ENCODE assay signal across 9 cellular contexts in the genomic region with DNA sequence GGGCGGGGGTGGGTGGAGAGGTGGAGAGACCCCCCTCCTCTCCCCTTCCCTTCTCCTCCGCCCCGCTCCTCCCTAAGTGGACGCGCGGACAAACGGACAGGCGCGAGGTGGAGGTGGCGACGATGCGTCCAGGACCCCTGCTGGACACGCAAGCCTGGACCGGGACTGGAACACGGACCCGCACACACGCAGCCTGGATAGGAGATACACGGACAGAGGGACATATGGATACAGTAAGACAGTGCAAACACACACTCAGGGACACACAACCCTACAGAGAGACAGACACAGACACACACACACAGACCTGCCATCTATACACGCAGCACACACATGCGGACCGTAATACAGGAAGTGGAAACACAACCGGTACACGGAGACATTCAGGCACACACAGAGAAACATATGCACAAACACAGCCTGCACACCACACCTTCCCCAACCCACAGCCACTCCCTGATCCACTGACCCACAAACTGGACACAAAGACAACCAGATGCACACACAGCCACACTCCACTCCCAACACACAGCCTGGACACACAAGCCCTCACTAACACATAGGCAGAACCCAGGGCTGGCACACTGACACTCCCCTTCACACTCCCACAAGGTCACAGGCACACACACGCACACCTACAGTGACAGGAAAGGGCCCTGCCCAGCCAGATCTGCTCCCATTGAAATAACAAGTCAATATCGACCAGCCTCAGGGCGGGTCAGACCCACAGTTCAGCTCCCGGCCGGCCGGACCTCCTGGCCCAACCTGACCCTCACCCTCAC. TPM values are rescaled to one million over a fixed set of nuclear protein-coding genes. Genes with fewer than 3 reads are reported as not detected.
DNase-seq lines count a peak whose midpoint lies in the region; ATAC-seq and TF ChIP-seq lines count a peak whose summit lies in the region.
"Had no signal": no experiment of that assay in that cellular context is flagged by ENCODE, and none has a peak within 500 bp of the region (broad histone marks: within the 10 kb centered on the region; RNA-seq: fewer than 3 reads in every experiment).

No MANE protein-coding gene starts in this region.

- peak overlapping the region; percentile 83 for H3K4me3 Mint-ChIP-seq in activated T-cell treated with anti-CD3 and anti-CD28 coated beads, Interleukin-2, amount 50 U/mL, for 4 hours

- ATAC-seq in activated T-cell treated with anti-CD3 and anti-CD28 coated beads, Interleukin-2, amount 50 U/mL, for 4 hours, result peak; percentile 65 to 68
- ATAC-seq in HG02798 (IDR thresholded peaks at IDR 0.05; ENCODE audit: poor library complexity, unreplicated experiment), result no peak

- peaks cover 14% of the 10 kb centered on the region for H3K4me1 ChIP-seq in thymus (ENCODE audit: control insufficient read depth, insufficient read depth, low read length)

- H3K36me3 ChIP-seq in WERI-Rb-1, result no peaks in the 10 kb centered on the region
- no peaks in the 10 kb centered on the region for H3K36me3 ChIP-seq in thymus (ENCODE audit: control insufficient read depth, insufficient read depth)
- H3K36me3 ChIP-seq: neutrophil had no signal

- H3K27ac ChIP-seq in WERI-Rb-1, result no peak overlapping the region
- H3K27ac ChIP-seq in thymus (ENCODE audit: low read depth), result peak overlapping the region; percentile 62
- H3K27ac ChIP-seq: neutrophil had no signal

- 7% methylated on average over 29 of the region's 29 CpGs for WGBS in thymus

- DNase-seq in activated T-cell treated with anti-CD3 and anti-CD28 coated beads, Interleukin-2, amount 50 U/mL, for 4 hours, result no peak
- no peak for DNase-seq in activated T-cell treated with anti-CD3 and anti-CD28 coated beads, Interleukin-2, amount 50 U/mL, for 1 hour
- DNase-seq in WERI-Rb-1 (no peak), NCI-H1930 (lab: John Stamatoyannopoulos, UW) (no peak), SK-N-DZ (ENCODE audit: low spot score) (no peak)

- peaks cover 46% of the 10 kb centered on the region for H3K27me3 ChIP-seq in WERI-Rb-1 (ENCODE audit: insufficient read depth, low read depth, severe bottlenecking)
- peaks cover 43% of the 10 kb centered on the region for H3K27me3 ChIP-seq in thymus (ENCODE audit: control insufficient read depth, insufficient read depth)

- peaks cover 36% of the 10 kb centered on the region for H3K4me1 Mint-ChIP-seq in activated T-cell treated with anti-CD3 and anti-CD28 coated beads, Interleukin-2, amount 50 U/mL, for 4 hours (ENCODE audit: low read depth)

- H3K9me3 ChIP-seq in WERI-Rb-1 (ENCODE audit: severe bottlenecking) (no peaks in the 10 kb centered on the region), iPS-18c (ENCODE audit: control insufficient read depth, insufficient read depth, low read length) (no peaks in the 10 kb centered on the region), thymus (ENCODE audit: control insufficient read depth) (peaks cover 1% of the 10 kb centered on the region)
- H3K9me3 ChIP-seq: neutrophil had no signal

- no peaks in the 10 kb centered on the region for H3K27me3 Mint-ChIP-seq in activated T-cell treated with anti-CD3 and anti-CD28 coated beads, Interleukin-2, amount 50 U/mL, for 4 hours (ENCODE audit: low read depth)

- no peak for TF ChIP-seq CTCF in WERI-Rb-1 (IDR thresholded peaks at IDR 0.05; ENCODE audit: low read depth, low read length)

- H3K9me3 Mint-ChIP-seq in activated T-cell treated with anti-CD3 and anti-CD28 coated beads, Interleukin-2, amount 50 U/mL, for 4 hours, result no peaks in the 10 kb centered on the region

- H3K36me3 Mint-ChIP-seq in activated T-cell treated with anti-CD3 and anti-CD28 coated beads, Interleukin-2, amount 50 U/mL, for 4 hours (ENCODE audit: insufficient read depth), result no peaks in the 10 kb centered on the region

- H3K4me3 ChIP-seq in WERI-Rb-1 (ENCODE audit: low read depth, low read length) (peak overlapping the region; percentile 44), iPS-18c (ENCODE audit: insufficient read depth, low read depth, low read length) (0 out of 2 replicates have a peak overlapping the region, but pooled peaks have one; percentile 45), thymus (ENCODE audit: low read length) (peak overlapping the region; percentile 54)

RNA-seq across cellular contexts. Expression of a gene that starts 0.7 kb away (rescaled TPM):
- total RNA-seq in activated T-cell treated with anti-CD3 and anti-CD28 coated beads, Interleukin-2, amount 50 U/mL, for 4 hours, result 1 to 10 TPM in 2 of 3 donors, under 1 TPM in 1; 0.83 to 2.0 (median 1.5) TPM
- 3.5 TPM for polyA plus RNA-seq in thymus
- polyA plus RNA-seq in SK-N-DZ (2014; cell fraction: cytosol; rRNA removed), result not detected in 2 replicates
- polyA plus RNA-seq in SK-N-DZ (2014; cell fraction: nucleus; rRNA removed), result 0.51 TPM in 1 of 2 replicates, not detected in the other

RNA-seq across cellular contexts. Expression of a gene that starts 30.2 kb away (rescaled TPM):
- 10 to 100 TPM; 63.1 to 82.1 (median 70.4) TPM for total RNA-seq in activated T-cell treated with anti-CD3 and anti-CD28 coated beads, Interleukin-2, amount 50 U/mL, for 4 hours
- 111 TPM for polyA plus RNA-seq in thymus
- polyA plus RNA-seq in SK-N-DZ (2014; cell fraction: cytosol; rRNA removed), result 64.4 and 74.3 TPM in 2 replicates
- 37.0 and 58.7 TPM in 2 replicates for polyA plus RNA-seq in SK-N-DZ (2014; cell fraction: nucleus; rRNA removed)

RNA-seq across cellular contexts. Expression of a gene that starts 46.0 kb away (rescaled TPM):
- 100 to 1,000 TPM; 286 to 314 (median 301) TPM for total RNA-seq in activated T-cell treated with anti-CD3 and anti-CD28 coated beads, Interleukin-2, amount 50 U/mL, for 4 hours
- 630 TPM for polyA plus RNA-seq in thymus
- 16.7 and 17.0 TPM in 2 replicates for polyA plus RNA-seq in SK-N-DZ (2014; cell fraction: cytosol; rRNA removed)
- polyA plus RNA-seq in SK-N-DZ (2014; cell fraction: nucleus; rRNA removed), result 33.2 and 43.4 TPM in 2 replicates

RNA-seq across cellular contexts. Expression of a gene that starts 51.9 kb away (rescaled TPM):
- 1 to 10 TPM; 2.2 to 7.8 (median 2.7) TPM for total RNA-seq in activated T-cell treated with anti-CD3 and anti-CD28 coated beads, Interleukin-2, amount 50 U/mL, for 4 hours
- 74.4 TPM for polyA plus RNA-seq in thymus
- polyA plus RNA-seq in SK-N-DZ (2014; cell fraction: cytosol; rRNA removed), result 0.15 TPM in 1 of 2 replicates, not detected in the other
- not detected in 2 replicates for polyA plus RNA-seq in SK-N-DZ (2014; cell fraction: nucleus; rRNA removed)
